ENCODE assay signal across 10 cellular contexts in genomic region chr6:37381579-37381978, GRCh38. TPM values are rescaled to one million over a fixed set of nuclear protein-coding genes. Genes with fewer than 3 reads are reported as not detected.
A peak's percentile ranks its signal among the peaks of the same experiment; 100 is the strongest.
DNase-seq lines count a peak whose midpoint lies in the region; ATAC-seq and TF ChIP-seq lines count a peak whose summit lies in the region.
"Had no signal": no experiment of that assay in that cellular context is flagged by ENCODE, and none has a peak within 500 bp of the region (broad histone marks: within the 10 kb centered on the region; RNA-seq: fewer than 3 reads in every experiment).

No MANE protein-coding gene starts in this region.

- peak; percentile 15 for TF ChIP-seq CTCF in HL-60 (IDR thresholded peaks at IDR 0.05; ENCODE audit: insufficient read depth, low read length)

- peak; percentile 5 for DNase-seq in activated CD4-positive, CD25-positive, alpha-beta regulatory T cell treated with anti-CD3 and anti-CD28 coated beads, Interleukin-2, amount 50 U/mL, for 16 hours (ENCODE audit: low read depth, low spot score)
- DNase-seq in activated CD4-positive, CD25-positive, alpha-beta regulatory T cell treated with anti-CD3 and anti-CD28 coated beads, Interleukin-2, amount 50 U/mL, for 72 hours: no peak
- DNase-seq in HL-60 (ENCODE audit: low read depth in 1 of 2, low spot score in 1 of 2) (peak; percentile 14 to 23), NCI-H774 (lab: John Stamatoyannopoulos, UW) (peak; percentile 79), right cardiac atrium (no peak)
- DNase-seq in activated naive CD8-positive, alpha-beta T cell treated with anti-CD3 and anti-CD28 coated beads, Interleukin-2, amount 50 U/mL, for 24 hours: peak; percentile 6
- DNase-seq in stimulated activated CD4-positive, alpha-beta T cell treated with anti-CD3 and anti-CD28 coated beads, Interleukin-4, amount 100 ng/mL, for 24 hours: peak; percentile 26

- ATAC-seq in activated naive CD8-positive, alpha-beta T cell treated with anti-CD3 and anti-CD28 coated beads, Interleukin-2, amount 50 U/mL, for 24 hours: peak; percentile 24
- peak; percentile 37 to 51 for ATAC-seq in right cardiac atrium
- no peak for ATAC-seq in GM18519 (IDR thresholded peaks at IDR 0.05; ENCODE audit: low FRiP score, unreplicated experiment)

- no peaks in the 10 kb centered on the region for H3K27me3 Mint-ChIP-seq in activated naive CD8-positive, alpha-beta T cell treated with anti-CD3 and anti-CD28 coated beads, Interleukin-2, amount 50 U/mL, for 24 hours
- H3K27me3 Mint-ChIP-seq: activated naive CD4-positive, alpha-beta T cell treated with anti-CD3 and anti-CD28 coated beads, Interleukin-2, amount 50 U/mL, for 24 hours; CD8-positive, alpha-beta memory T cell had no signal

- no peak overlapping the region for H3K27ac Mint-ChIP-seq in activated naive CD8-positive, alpha-beta T cell treated with anti-CD3 and anti-CD28 coated beads, Interleukin-2, amount 50 U/mL, for 24 hours
- H3K27ac Mint-ChIP-seq: activated naive CD4-positive, alpha-beta T cell treated with anti-CD3 and anti-CD28 coated beads, Interleukin-2, amount 50 U/mL, for 24 hours had no signal

- H3K9me3 ChIP-seq in right cardiac atrium (ENCODE audit: control insufficient read depth, low read length): no peaks in the 10 kb centered on the region

- intact Hi-C loops in right cardiac atrium (cut with DNase I): loop anchor here in 3 of 4 donors (5.0 to 10.0 kb wide), 3 partner anchors 183 to 303 kb away; no protein-coding TSS in a partner anchor

- H3K27me3 ChIP-seq in HL-60 (ENCODE audit: insufficient read depth, poor library complexity, severe bottlenecking) (no peaks in the 10 kb centered on the region), right cardiac atrium (ENCODE audit: control insufficient read depth, insufficient read depth) (no peaks in the 10 kb centered on the region)

- H3K36me3 Mint-ChIP-seq in activated naive CD8-positive, alpha-beta T cell treated with anti-CD3 and anti-CD28 coated beads, Interleukin-2, amount 50 U/mL, for 24 hours (ENCODE audit: low read depth): peaks cover 24% of the 10 kb centered on the region

- H3K4me1 Mint-ChIP-seq in activated naive CD8-positive, alpha-beta T cell treated with anti-CD3 and anti-CD28 coated beads, Interleukin-2, amount 50 U/mL, for 24 hours: no peaks in the 10 kb centered on the region
- H3K4me1 Mint-ChIP-seq: activated naive CD4-positive, alpha-beta T cell treated with anti-CD3 and anti-CD28 coated beads, Interleukin-2, amount 50 U/mL, for 24 hours; CD8-positive, alpha-beta memory T cell had no signal

- no peaks in the 10 kb centered on the region for H3K9me3 Mint-ChIP-seq in activated naive CD8-positive, alpha-beta T cell treated with anti-CD3 and anti-CD28 coated beads, Interleukin-2, amount 50 U/mL, for 24 hours
- H3K9me3 Mint-ChIP-seq: activated naive CD4-positive, alpha-beta T cell treated with anti-CD3 and anti-CD28 coated beads, Interleukin-2, amount 50 U/mL, for 24 hours; CD8-positive, alpha-beta memory T cell had no signal

- H3K27ac ChIP-seq in HL-60 (replicated peaks) (no peak overlapping the region), right cardiac atrium (ENCODE audit: low read length) (no peak overlapping the region)

- WGBS in right cardiac atrium: 37% methylated on average over 2 of the region's 2 CpGs

- H3K4me1 ChIP-seq in right cardiac atrium (ENCODE audit: control insufficient read depth, insufficient read depth, low read length): no peaks in the 10 kb centered on the region

- H3K4me3 ChIP-seq in HL-60 (replicated peaks; ENCODE audit: insufficient read depth, low read length) (no peak overlapping the region), right cardiac atrium (ENCODE audit: low read length) (no peak overlapping the region)

- H3K4me3 Mint-ChIP-seq in activated naive CD8-positive, alpha-beta T cell treated with anti-CD3 and anti-CD28 coated beads, Interleukin-2, amount 50 U/mL, for 24 hours: no peak overlapping the region
- H3K4me3 Mint-ChIP-seq: activated naive CD4-positive, alpha-beta T cell treated with anti-CD3 and anti-CD28 coated beads, Interleukin-2, amount 50 U/mL, for 24 hours; CD8-positive, alpha-beta memory T cell had no signal

RNA-seq across cellular contexts. Expression of gene RNF8, which starts 27.8 kb away (rescaled TPM):
- 10 to 100 TPM; 18.0 to 22.9 (median 22.2) TPM for total RNA-seq in right cardiac atrium
- 15.7 TPM for polyA plus RNA-seq in right cardiac atrium

RNA-seq across cellular contexts. Expression of gene CMTR1, which starts 51.4 kb away (rescaled TPM):
- 10 to 100 TPM; 32.5 to 46.9 (median 37.9) TPM for total RNA-seq in right cardiac atrium
- polyA plus RNA-seq in right cardiac atrium: 24.3 TPM

Comparison
In these comparisons a context has a peak if more than half of its experiments do, and no peak if none do; other contexts are left out.
1. DNase-seq: peak in activated CD4-positive, CD25-positive, alpha-beta regulatory T cell treated with anti-CD3 and anti-CD28 coated beads, Interleukin-2, amount 50 U/mL, for 16 hours (single experiment), HL-60 (2 of 2), NCI-H774 (single experiment), activated naive CD8-positive, alpha-beta T cell treated with anti-CD3 and anti-CD28 coated beads, Interleukin-2, amount 50 U/mL, for 24 hours (single experiment) and stimulated activated CD4-positive, alpha-beta T cell treated with anti-CD3 and anti-CD28 coated beads, Interleukin-4, amount 100 ng/mL, for 24 hours (single experiment); none in activated CD4-positive, CD25-positive, alpha-beta regulatory T cell treated with anti-CD3 and anti-CD28 coated beads, Interleukin-2, amount 50 U/mL, for 72 hours (single experiment) and right cardiac atrium (0 of 3).